Comparison of ENCODE assay signal across 8 cellular contexts in the genomic region with DNA sequence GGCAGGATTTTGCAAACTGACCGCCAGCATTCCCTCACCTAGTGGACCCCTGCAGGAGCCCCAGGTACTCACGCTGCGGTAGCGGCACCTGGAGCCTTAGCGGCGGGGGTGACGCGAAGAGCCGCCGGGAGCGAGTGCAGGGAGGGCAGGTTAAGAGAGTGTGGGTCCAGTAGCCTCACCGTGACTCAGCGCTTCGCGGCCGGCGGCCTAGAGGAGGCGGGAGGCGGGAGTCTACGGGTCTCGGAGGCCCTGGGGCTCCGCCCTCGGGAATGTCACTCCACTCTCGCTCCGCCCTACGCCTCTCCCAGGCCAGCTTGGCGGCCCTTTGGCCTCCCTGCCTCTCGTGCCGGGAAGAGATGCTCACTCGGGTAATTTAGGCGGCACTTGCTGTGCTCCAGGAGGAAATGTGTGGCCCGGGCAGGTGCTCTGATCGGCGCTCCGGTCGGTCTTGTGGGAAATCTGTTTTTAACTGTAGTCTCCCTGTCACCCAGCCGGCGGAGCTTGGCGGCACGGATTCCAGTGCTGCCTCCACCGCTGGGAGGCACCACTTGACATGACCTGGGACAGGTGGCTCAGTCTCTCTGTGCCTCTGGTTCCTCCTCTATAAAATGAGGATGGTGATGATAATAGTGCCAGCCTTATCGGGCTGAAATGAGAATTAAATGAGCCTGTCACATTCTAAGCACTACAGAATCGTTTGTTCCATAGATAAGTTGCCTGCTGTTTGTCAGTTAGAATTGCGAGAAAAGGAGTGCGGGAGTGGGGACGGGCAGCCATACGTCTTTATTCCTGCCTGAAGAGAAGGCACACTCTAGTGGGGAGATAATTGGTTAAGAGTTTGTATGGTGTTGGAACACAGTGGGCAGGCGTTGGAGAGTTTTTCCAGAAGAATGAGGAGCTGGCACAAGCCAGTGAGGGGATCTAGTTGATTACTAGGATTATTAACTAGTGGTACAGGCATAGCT. TPM values are rescaled to one million over a fixed set of nuclear protein-coding genes. Genes with fewer than 3 reads are reported as not detected.
DNase-seq lines count a peak whose midpoint lies in the region; TF ChIP-seq lines count a peak whose summit lies in the region.

A gene (minus strand): TSS at position 216 of the 965 bp plus-strand sequence. CDS start 2,076 bp downstream, outside the sequence.

- in situ Hi-C loops in Caki2 (cut with HindIII; ENCODE audit: low pct_unique_long_range_greater_than_20kb, low sequenced_read_pairs), result no loop called here

- H3K4me3 ChIP-seq in epithelial cell of proximal tubule (ENCODE audit: low read depth, low read length), result peak within 1 kb of the TSS; percentile 59
- H3K4me3 ChIP-seq in mononuclear cell (ENCODE audit: low read length), result peak within 1 kb of the TSS; percentile 16

- DNase-seq in Caki2 (ENCODE audit: low read depth) (peak; percentile 90), GM20000 (ENCODE audit: low spot score) (peak; percentile 69), HPDE6-E6E7 (ENCODE audit: extremely low spot score) (peak; percentile 92), NOMO-1 treated with DMSO at 0.1 percent for 48 hours (lab: John Stamatoyannopoulos, UW; ENCODE audit: unreplicated experiment) (peak; percentile 86), activated T-cell treated with anti-CD3 and anti-CD28 coated beads for 1 hour (ENCODE audit: low read depth) (peak; percentile 9), epithelial cell of proximal tubule (ENCODE audit: low read depth) (no peak)
- DNase-seq in stimulated activated CD8-positive, alpha-beta memory T cell treated with anti-CD3 and anti-CD28 coated beads, Interleukin-7, amount 100 ng/mL, for 1 hour (ENCODE audit: low read depth in 2 of 2), result peak; percentile 8 to 9

- H3K27me3 ChIP-seq in mononuclear cell (ENCODE audit: insufficient read depth, low read length), result no peaks in the 10 kb centered on the region

- peaks cover 4% of the 10 kb centered on the region for H3K4me1 ChIP-seq in mononuclear cell (ENCODE audit: insufficient read depth, low read length)

- H3K9me3 ChIP-seq in mononuclear cell (ENCODE audit: low read depth, low read length), result no peaks in the 10 kb centered on the region

- TF ChIP-seq CTCF in GM20000 (IDR thresholded peaks at IDR 0.05; ENCODE audit: extremely low read depth, missing control alignments), result peak; percentile 39
- peak; percentile 48 for TF ChIP-seq CTCF in epithelial cell of proximal tubule (conservative IDR thresholded peaks at IDR 0.05; ENCODE audit: low read depth, low read length)

RNA-seq across cellular contexts. Expression of the gene that starts here (rescaled TPM):
- total RNA-seq in Caki2 (2014; rRNA removed; shearing (Covaris generic); ENCODE audit: low replicate concordance), result 80.0 and 95.2 TPM in 2 replicates
- total RNA-seq in epithelial cell of proximal tubule, result 12.7 and 16.1 TPM in 2 replicates
- not detected for total RNA-seq in mononuclear cell

Comparison
In these comparisons a context has a peak if more than half of its experiments do, and no peak if none do; other contexts are left out.
1. RNA of the gene that starts here (total RNA-seq): 80.0 to 95.2 TPM in Caki2 and 12.7 to 16.1 TPM in epithelial cell of proximal tubule; not detected in mononuclear cell (single experiment); every median in the first group is over 10 times any median in the second.